In the genomic region with DNA sequence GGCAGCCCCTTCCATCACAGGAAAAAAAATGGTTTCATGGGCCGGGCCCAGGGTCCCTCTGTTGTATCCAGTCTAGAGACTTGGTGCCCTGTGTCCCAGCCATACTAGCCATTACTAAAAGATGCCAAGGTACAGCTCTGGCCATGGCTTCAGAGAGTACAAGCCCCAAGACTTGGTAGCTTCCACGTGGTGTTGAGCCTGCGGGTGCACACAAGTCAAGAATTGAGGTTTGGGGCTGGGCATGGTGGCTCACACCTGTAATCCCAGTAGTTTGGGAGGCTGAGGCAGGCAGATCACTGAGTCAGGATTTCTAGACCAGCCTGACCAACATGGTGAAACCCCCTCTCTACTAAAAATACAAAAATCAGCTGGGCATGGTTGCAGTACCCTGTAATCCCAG, we compare ENCODE assay signal across 9 cellular contexts.
"Had no signal": no experiment of that assay in that cellular context is flagged by ENCODE, and none has a peak within 500 bp of the region (broad histone marks: within the 10 kb centered on the region; RNA-seq: fewer than 3 reads in every experiment).

No MANE protein-coding gene starts in this region.

- H3K36me3 ChIP-seq: HAP-1 had no signal

- H2AFZ ChIP-seq: GM23248, GM23338 had no signal

- H3K9me3 ChIP-seq: HAP-1 had no signal

- H3K27ac ChIP-seq: GM23248 had no signal

- H3K4me3 ChIP-seq: GM23248, GM23338, HAP-1 had no signal

- H3K9ac ChIP-seq: GM23248 had no signal

- H3K4me2 ChIP-seq: GM23338 had no signal

- H3K4me3 Mint-ChIP-seq: GM23338, H9, HFFc6 had no signal

- H3K27ac Mint-ChIP-seq: GM23338, H9, HFFc6 had no signal

- ATAC-seq: GM23338, HCT116 had no signal

- DNase-seq: GM23248, GOT3, H7, H9, HCEC 1CT, HFFc6 had no signal
